In the genomic region with DNA sequence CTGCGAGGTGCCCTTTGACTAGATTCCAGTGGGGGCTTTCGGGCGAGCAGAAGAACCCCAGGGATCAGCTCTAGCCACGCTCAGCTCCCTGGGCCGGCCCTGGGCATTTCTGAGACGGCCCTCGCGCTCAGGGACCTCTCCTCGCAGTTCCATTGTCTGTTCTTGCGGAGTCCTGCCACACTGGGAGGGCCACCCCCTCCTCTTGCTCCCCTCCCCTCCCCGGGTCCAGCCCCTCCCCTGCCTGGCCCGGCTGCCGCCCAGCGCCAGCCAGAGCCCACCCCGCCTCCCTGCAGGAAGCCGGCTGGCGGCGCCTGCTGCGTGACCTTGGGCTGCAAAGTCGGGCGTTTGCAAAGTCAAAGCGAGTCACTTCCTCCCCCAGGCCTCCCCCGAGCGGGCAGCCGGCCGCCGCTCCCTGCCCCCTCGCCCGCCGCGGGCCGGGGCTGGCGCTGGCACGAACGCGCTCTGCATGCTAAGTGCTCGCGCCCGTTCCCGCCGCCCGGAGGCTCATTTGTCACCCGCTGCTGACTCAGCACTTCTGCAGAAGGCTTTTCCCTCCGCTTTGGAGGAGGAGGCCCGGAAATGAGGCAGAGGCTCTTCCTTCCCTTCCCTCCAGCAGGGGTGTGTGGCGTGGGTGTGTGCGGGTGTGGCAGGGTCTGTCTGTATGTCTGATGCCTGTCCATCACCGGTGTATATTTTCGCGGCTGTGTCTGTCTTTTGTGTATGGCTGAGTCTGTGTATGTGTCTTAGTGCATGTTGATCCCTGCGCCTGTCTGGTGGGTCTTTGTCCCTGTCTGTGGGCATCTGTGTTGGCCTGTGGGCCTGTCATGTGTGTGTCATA, we compare ENCODE assay signal across 1 cellular context.
TF ChIP-seq lines count a peak whose summit lies in the region.

No MANE protein-coding gene starts in this region.

TF ChIP-seq in SK-N-SH treated with all-trans-retinoic acid at 6 μM for 48 hours, 23 proteins besides CTCF, POLR2A, EP300 and RAD21 (continued from another document):
- TF ChIP-seq ZC3H10 (CRISPR knock-in tag; IDR thresholded peaks at IDR 0.05) (peak; percentile 46; the same call in 1 of the 2 replicates), TOX (CRISPR knock-in tag; IDR thresholded peaks at IDR 0.05; ENCODE audit: borderline replicate concordance) (no peak), OSR1 (CRISPR knock-in tag; IDR thresholded peaks at IDR 0.05) (no peak)
TF ChIP-seq in SK-N-SH treated with all-trans-retinoic acid at 6 μM for 48 hours: peak in this region for 10.
